17 cellular contexts compared by ENCODE assay signal in genomic region chr6:134821914-134822862, GRCh38.
DNase-seq lines count a peak whose midpoint lies in the region; ATAC-seq and TF ChIP-seq lines count a peak whose summit lies in the region.
"Had no signal": no experiment of that assay in that cellular context is flagged by ENCODE, and none has a peak within 500 bp of the region (broad histone marks: within the 10 kb centered on the region; RNA-seq: fewer than 3 reads in every experiment).

No MANE protein-coding gene starts in this region.

- no peaks in the 10 kb centered on the region for H3K36me3 ChIP-seq in GM23248 (ENCODE audit: low read depth)
- H3K36me3 ChIP-seq in adipocyte (ENCODE audit: control insufficient read depth, insufficient read depth, low read length, severe bottlenecking) = no peaks in the 10 kb centered on the region
- H3K36me3 ChIP-seq in psoas muscle (ENCODE audit: insufficient read depth in 1 of 2, low read depth in 1 of 2) = no peaks in the 10 kb centered on the region
- no peaks in the 10 kb centered on the region for H3K36me3 ChIP-seq in Karpas-422 (ENCODE audit: insufficient read depth, low read length)
- no peaks in the 10 kb centered on the region for H3K36me3 ChIP-seq in CD8-positive, alpha-beta T cell (ENCODE audit: insufficient read depth, low read length)
- H3K36me3 ChIP-seq: heart right ventricle, SJSA1, upper lobe of left lung had no signal

- intact Hi-C loops in psoas muscle (cut with DNase I) = loop anchor here (2.0 to 10.0 kb wide), 6 partner anchors 180 to 665 kb away; no protein-coding TSS in a partner anchor
- intact Hi-C loops in CD8-positive, alpha-beta T cell (cut with DNase I, micrococcal nuclease) = loop anchor here in 1 of 2 experiments (2.0 to 10.0 kb wide), 3 partner anchors 119 to 907 kb away; no protein-coding TSS in a partner anchor

- H3K9ac ChIP-seq in GM23248 (peak overlapping the region; percentile 14; the same call in 1 of the 2 replicates), adipocyte (ENCODE audit: low read length) (no peak overlapping the region), Karpas-422 (ENCODE audit: low read length) (no peak overlapping the region)

- POLR2A ChIA-PET in CD8-positive, alpha-beta T cell (lab: Charles Lee) = no interaction called here

- no peak overlapping the region for H3K27ac Mint-ChIP-seq in effector memory CD8-positive, alpha-beta T cell
- no peak overlapping the region for H3K27ac Mint-ChIP-seq in CD8-positive, alpha-beta T cell
- H3K27ac Mint-ChIP-seq: activated naive CD8-positive, alpha-beta T cell treated with anti-CD3 and anti-CD28 coated beads, Interleukin-2, amount 10 ng/mL, durations not matched to agents 7 days and 5 days; memory B cell; natural killer cell treated with Interleukin-12 subunit alpha and Interleukin-12 subunit beta and Interleukin-15 and Interleukin-18, amount 100 ng/mL, for 72 hours; stimulated activated memory B cell treated with anti-CD40 and anti-IgM and Interleukin-4, amounts not matched to agents 10 μg/mL and 1 μg/mL and 100 μg/mL, for 72 hours had no signal

- CTCF ChIA-PET in CD8-positive, alpha-beta T cell (lab: Charles Lee) = interaction anchor here (0.6 to 3.8 kb wide), 13 partner anchors 8 to 699 kb away, joined by 3 to 37 read pairs (median 7); no protein-coding TSS in a partner anchor

- peaks cover 12% of the 10 kb centered on the region; the same call in 1 of the 2 replicates for H3F3A ChIP-seq in GM23248 (ENCODE audit: insufficient read depth)

- peak overlapping the region; percentile 50 for H2AFZ ChIP-seq in GM23248
- H2AFZ ChIP-seq in Karpas-422 (ENCODE audit: low read length) = no peak overlapping the region

- H3K4me3 ChIP-seq in GM23248 = 0 out of 2 replicates have a peak overlapping the region, but pooled peaks have one; percentile 17
- no peak overlapping the region for H3K4me3 ChIP-seq in adipocyte (ENCODE audit: low read length)
- H3K4me3 ChIP-seq in psoas muscle = no peak overlapping the region
- H3K4me3 ChIP-seq in Karpas-422 (ENCODE audit: low read length) = no peak overlapping the region
- H3K4me3 ChIP-seq in CD8-positive, alpha-beta T cell (ENCODE audit: low read depth, low read length) = no peak overlapping the region
- H3K4me3 ChIP-seq: heart right ventricle, SJSA1, upper lobe of left lung had no signal

- H3K4me3 Mint-ChIP-seq in effector memory CD8-positive, alpha-beta T cell = no peak overlapping the region
- H3K4me3 Mint-ChIP-seq in CD8-positive, alpha-beta T cell = no peak overlapping the region
- H3K4me3 Mint-ChIP-seq: activated naive CD8-positive, alpha-beta T cell treated with anti-CD3 and anti-CD28 coated beads, Interleukin-2, amount 10 ng/mL, durations not matched to agents 7 days and 5 days; H9; memory B cell; natural killer cell treated with Interleukin-12 subunit alpha and Interleukin-12 subunit beta and Interleukin-15 and Interleukin-18, amount 100 ng/mL, for 72 hours; stimulated activated memory B cell treated with anti-CD40 and anti-IgM and Interleukin-4, amounts not matched to agents 10 μg/mL and 1 μg/mL and 100 μg/mL, for 72 hours had no signal

- H3K27me3 ChIP-seq in GM23248 (replicated peaks; ENCODE audit: insufficient read depth) (no peaks in the 10 kb centered on the region), adipocyte (replicated peaks; ENCODE audit: control insufficient read depth, insufficient read depth, low read length) (no peaks in the 10 kb centered on the region), psoas muscle (ENCODE audit: insufficient read depth in 3 of 3, low read length in 2 of 3) (no peaks in the 10 kb centered on the region), Karpas-422 (ENCODE audit: low read length) (no peaks in the 10 kb centered on the region)
- H3K27me3 ChIP-seq in CD8-positive, alpha-beta T cell (ENCODE audit: insufficient read depth, low read length) = no peaks in the 10 kb centered on the region
- H3K27me3 ChIP-seq: heart right ventricle, SJSA1, upper lobe of left lung had no signal

- H3K9me2 ChIP-seq in GM23248 (ENCODE audit: insufficient read depth) (no peaks in the 10 kb centered on the region), Karpas-422 (replicated peaks; ENCODE audit: insufficient read depth, low read length) (no peaks in the 10 kb centered on the region)

- H3K9me3 ChIP-seq in GM23248 (ENCODE audit: low read depth) (no peaks in the 10 kb centered on the region), adipocyte (ENCODE audit: control insufficient read depth, low read length) (peaks cover 4% of the 10 kb centered on the region), psoas muscle (no peaks in the 10 kb centered on the region), Karpas-422 (ENCODE audit: low read length) (no peaks in the 10 kb centered on the region)
- H3K9me3 ChIP-seq in CD8-positive, alpha-beta T cell (ENCODE audit: low read length) = no peaks in the 10 kb centered on the region
- H3K9me3 ChIP-seq: SJSA1, upper lobe of left lung had no signal

- no peaks in the 10 kb centered on the region for H3K9me3 Mint-ChIP-seq in effector memory CD8-positive, alpha-beta T cell
- no peaks in the 10 kb centered on the region for H3K9me3 Mint-ChIP-seq in CD8-positive, alpha-beta T cell
- H3K9me3 Mint-ChIP-seq: activated naive CD8-positive, alpha-beta T cell treated with anti-CD3 and anti-CD28 coated beads, Interleukin-2, amount 10 ng/mL, durations not matched to agents 7 days and 5 days; memory B cell; natural killer cell treated with Interleukin-12 subunit alpha and Interleukin-12 subunit beta and Interleukin-15 and Interleukin-18, amount 100 ng/mL, for 72 hours had no signal

- H3K4me1 Mint-ChIP-seq in effector memory CD8-positive, alpha-beta T cell (ENCODE audit: low read depth in 2 of 2) = no peaks in the 10 kb centered on the region
- H3K4me1 Mint-ChIP-seq in CD8-positive, alpha-beta T cell (ENCODE audit: low read depth) = peaks cover 4% of the 10 kb centered on the region

- H4K20me1 ChIP-seq in GM23248 (ENCODE audit: insufficient read depth) (no peaks in the 10 kb centered on the region), Karpas-422 (ENCODE audit: insufficient read depth, low read depth, low read length) (no peaks in the 10 kb centered on the region)

- WGBS in GM23248 (ENCODE audit: low coverage in 1 of 2, low lambda C conversion rate in 2 of 2, missing lambda C conversion rate in 2 of 2), 2 experiments = 70 to 73% methylated on average over 10 of the region's 10 CpGs
- WGBS in psoas muscle, 3 donors = 68 to 91% (median 73%) methylated on average over 10 of the region's 10 CpGs

- no peak for TF ChIP-seq CTCF in psoas muscle (IDR thresholded peaks at IDR 0.05)
- TF ChIP-seq CTCF in CD8-positive, alpha-beta T cell (IDR thresholded peaks at IDR 0.05) = no peak

- peak overlapping the region; percentile 7 for H3K4me2 ChIP-seq in GM23248 (ENCODE audit: unreplicated experiment)
- no peak overlapping the region for H3K4me2 ChIP-seq in Karpas-422 (ENCODE audit: low read depth, low read length, poor library complexity, severe bottlenecking)

- H3K27ac ChIP-seq in GM23248 = no peak overlapping the region
- peak overlapping the region; percentile 3 for H3K27ac ChIP-seq in psoas muscle
- H3K27ac ChIP-seq in Karpas-422 (ENCODE audit: low read length) = no peak overlapping the region
- H3K27ac ChIP-seq in CD8-positive, alpha-beta T cell (ENCODE audit: low read depth, low read length) = no peak overlapping the region
- H3K27ac ChIP-seq: heart right ventricle, SJSA1 had no signal

- H3K4me1 ChIP-seq in GM23248 (ENCODE audit: insufficient read depth) (peaks cover 23% of the 10 kb centered on the region), adipocyte (ENCODE audit: control insufficient read depth, insufficient read depth, low read length) (peaks cover 15% of the 10 kb centered on the region), psoas muscle (peaks cover under 1% of the 10 kb centered on the region), Karpas-422 (ENCODE audit: low read length) (no peaks in the 10 kb centered on the region)
- H3K4me1 ChIP-seq in CD8-positive, alpha-beta T cell (ENCODE audit: insufficient read depth, low read length) = no peaks in the 10 kb centered on the region
- H3K4me1 ChIP-seq: SJSA1 had no signal

- ATAC-seq in psoas muscle = no peak
- ATAC-seq in effector memory CD8-positive, alpha-beta T cell (replicated peaks) = no peak
- ATAC-seq in GM18873 (IDR thresholded peaks at IDR 0.05; ENCODE audit: low FRiP score, unreplicated experiment) = no peak
- ATAC-seq in CD8-positive, alpha-beta T cell = no peak

- DNase-seq in GM23248 = no peak
- DNase-seq in adipocyte (ENCODE audit: low read depth) = peak; percentile 54
- peak; percentile 38 for DNase-seq in iris pigment epithelial cell (ENCODE audit: low read depth)
- DNase-seq in psoas muscle = no peak
- DNase-seq in effector memory CD8-positive, alpha-beta T cell = no peak
- DNase-seq in Karpas-422 = no peak
- DNase-seq in CD8-positive, alpha-beta T cell = no peak
- DNase-seq: T-helper 9 cell had no signal

- no peaks in the 10 kb centered on the region for H3K36me3 Mint-ChIP-seq in effector memory CD8-positive, alpha-beta T cell (ENCODE audit: insufficient read depth)
- no peaks in the 10 kb centered on the region for H3K36me3 Mint-ChIP-seq in CD8-positive, alpha-beta T cell
- H3K36me3 Mint-ChIP-seq: activated naive CD8-positive, alpha-beta T cell treated with anti-CD3 and anti-CD28 coated beads, Interleukin-2, amount 10 ng/mL, durations not matched to agents 7 days and 5 days; natural killer cell treated with Interleukin-12 subunit alpha and Interleukin-12 subunit beta and Interleukin-15 and Interleukin-18, amount 100 ng/mL, for 72 hours; stimulated activated memory B cell treated with anti-CD40 and anti-IgM and Interleukin-4, amounts not matched to agents 10 μg/mL and 1 μg/mL and 100 μg/mL, for 72 hours had no signal

- H3K27me3 Mint-ChIP-seq in effector memory CD8-positive, alpha-beta T cell = peaks cover 7 to 10% of the 10 kb centered on the region in 2 donors
- peaks cover 6% of the 10 kb centered on the region for H3K27me3 Mint-ChIP-seq in CD8-positive, alpha-beta T cell (ENCODE audit: low read depth)
- H3K27me3 Mint-ChIP-seq: stimulated activated memory B cell treated with anti-CD40 and anti-IgM and Interleukin-4, amounts not matched to agents 10 μg/mL and 1 μg/mL and 100 μg/mL, for 72 hours had no signal

- in situ Hi-C loops in GM23248 (cut with MboI) = loop anchor here (5.0 to 25.0 kb wide), 4 partner anchors 113 to 665 kb away; no protein-coding TSS in a partner anchor

- H3K79me2 ChIP-seq in GM23248 (ENCODE audit: insufficient read depth) (no peaks in the 10 kb centered on the region), Karpas-422 (ENCODE audit: low read length) (no peaks in the 10 kb centered on the region)

Comparison
In these comparisons a context has a peak if more than half of its experiments do, and no peak if none do; other contexts are left out.
1. DNase-seq: peak in adipocyte (single experiment) and iris pigment epithelial cell (single experiment); none in GM23248 (single experiment), psoas muscle (0 of 2), effector memory CD8-positive, alpha-beta T cell (0 of 3), Karpas-422 (single experiment) and CD8-positive, alpha-beta T cell (0 of 7).